In the genomic region with DNA sequence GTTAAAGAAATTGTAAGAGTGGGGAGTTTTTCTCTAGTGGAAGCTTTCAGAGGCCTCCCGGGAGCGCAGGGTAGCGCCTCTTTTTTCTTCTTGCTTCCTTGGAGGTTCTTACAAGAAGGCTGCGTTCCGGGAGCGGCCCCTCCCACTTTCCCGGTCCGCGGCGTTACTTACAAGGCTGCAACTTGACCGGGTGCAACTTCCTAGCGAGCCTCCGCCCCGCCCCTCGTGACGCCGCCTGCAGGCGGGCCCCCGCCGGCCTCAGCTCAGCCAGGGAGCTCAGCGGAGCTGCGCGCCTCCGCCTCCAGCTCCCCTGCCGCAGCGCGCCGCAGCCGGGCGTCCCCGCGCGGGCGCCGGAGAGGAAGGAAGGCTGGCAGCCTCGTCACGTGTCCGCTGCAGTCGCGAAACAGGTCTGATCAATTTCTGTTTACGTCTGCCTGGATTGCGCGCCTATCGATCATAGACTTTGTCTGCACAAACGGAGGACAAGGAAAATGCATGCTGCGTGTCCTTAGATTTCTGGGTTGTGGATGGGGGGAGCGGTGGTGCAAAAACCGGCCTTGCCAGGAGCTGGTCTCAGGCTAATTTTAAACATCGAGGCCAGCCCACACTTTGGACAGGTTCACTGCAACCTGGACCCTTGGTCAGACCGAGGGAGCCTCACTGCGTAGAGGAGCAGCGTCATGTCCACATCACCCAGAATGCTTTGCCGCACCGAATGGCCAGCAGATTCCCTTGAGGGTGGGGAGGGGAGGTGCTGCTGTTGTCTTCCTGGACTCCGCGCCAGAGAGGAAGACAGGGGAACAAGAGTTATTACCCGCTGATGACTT, we compare ENCODE assay signal across 8 cellular contexts. TPM values are rescaled to one million over a fixed set of nuclear protein-coding genes. Genes with fewer than 3 reads are reported as not detected.
A peak's percentile ranks its signal among the peaks of the same experiment; 100 is the strongest.
DNase-seq lines count a peak whose midpoint lies in the region; ATAC-seq and TF ChIP-seq lines count a peak whose summit lies in the region.

A gene with protein sequence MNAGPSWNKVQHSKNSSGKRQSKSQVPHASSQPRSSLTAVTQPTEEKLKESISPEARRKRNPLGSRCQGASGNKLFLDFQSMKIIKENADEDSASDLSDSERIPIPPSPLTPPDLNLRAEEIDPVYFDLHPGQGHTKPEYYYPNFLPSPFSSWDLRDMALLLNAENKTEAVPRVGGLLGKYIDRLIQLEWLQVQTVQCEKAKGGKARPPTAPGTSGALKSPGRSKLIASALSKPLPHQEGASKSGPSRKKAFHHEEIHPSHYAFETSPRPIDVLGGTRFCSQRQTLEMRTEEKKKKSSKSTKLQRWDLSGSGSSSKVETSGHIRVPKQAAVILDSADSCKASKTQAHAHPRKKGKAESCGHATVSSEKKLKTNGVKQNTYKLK (plus strand): TSS at position 261 of the 827 bp plus-strand sequence. CDS start 3,555 bp downstream, outside the sequence.
A gene with protein sequence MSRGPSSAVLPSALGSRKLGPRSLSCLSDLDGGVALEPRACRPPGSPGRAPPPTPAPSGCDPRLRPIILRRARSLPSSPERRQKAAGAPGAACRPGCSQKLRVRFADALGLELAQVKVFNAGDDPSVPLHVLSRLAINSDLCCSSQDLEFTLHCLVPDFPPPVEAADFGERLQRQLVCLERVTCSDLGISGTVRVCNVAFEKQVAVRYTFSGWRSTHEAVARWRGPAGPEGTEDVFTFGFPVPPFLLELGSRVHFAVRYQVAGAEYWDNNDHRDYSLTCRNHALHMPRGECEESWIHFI (minus strand): TSS at position 177 of the 827 bp plus-strand sequence. CDS start 374 bp downstream, outside the sequence.

- peaks cover 9% of the 10 kb centered on the region for H3K79me2 ChIP-seq in OCI-LY3 (ENCODE audit: low read length)

- peak; percentile 89 for ATAC-seq in GM21515 (IDR thresholded peaks at IDR 0.05; ENCODE audit: unreplicated experiment)

- TF ChIP-seq CTCF in OCI-LY3 (IDR thresholded peaks at IDR 0.05; ENCODE audit: low read depth, low read length), result peak; percentile 24
- TF ChIP-seq CTCF in epithelial cell of esophagus (IDR thresholded peaks at IDR 0.05; ENCODE audit: insufficient read depth, low read depth, low read length, missing control alignments), result no peak

- H3K36me3 ChIP-seq in HUES64 (ENCODE audit: insufficient read depth, low read length), result peaks cover 33% of the 10 kb centered on the region
- H3K36me3 ChIP-seq in OCI-LY3 (replicated peaks; ENCODE audit: low read depth, low read length), result peaks cover 17% of the 10 kb centered on the region

- WGBS in HUES64, result under 1% methylated on average over 57 of the region's 57 CpGs

- H3K27ac ChIP-seq in HUES64 (ENCODE audit: low read depth, low read length) (peak within 1 kb of the TSS; percentile 83), OCI-LY3 (ENCODE audit: low read length) (peak within 1 kb of the TSS; percentile 78)

- H2AFZ ChIP-seq in OCI-LY3 (ENCODE audit: low read depth, low read length), result peak within 1 kb of the TSS; percentile 99

- H3K9me3 ChIP-seq in HUES64 (ENCODE audit: insufficient read depth, low read depth, low read length) (peaks cover 6% of the 10 kb centered on the region; the same call in 1 of the 2 replicates), OCI-LY3 (ENCODE audit: insufficient read depth, low read length) (no peaks in the 10 kb centered on the region)

- peak within 1 kb of the TSS; percentile 79 for H3K4me3 ChIP-seq in HUES64 (ENCODE audit: low read length)
- H3K4me3 ChIP-seq in OCI-LY3 (ENCODE audit: low read length), result peak within 1 kb of the TSS; percentile 86
- H3K4me3 ChIP-seq in epithelial cell of esophagus (ENCODE audit: low read length), result peak within 1 kb of the TSS; percentile 76

- H4K20me1 ChIP-seq in OCI-LY3 (ENCODE audit: insufficient read depth, low read length), result no peaks in the 10 kb centered on the region

- H3K9ac ChIP-seq in HUES64 (ENCODE audit: low read depth, low read length) (peak within 1 kb of the TSS; percentile 86), OCI-LY3 (ENCODE audit: low read length) (peak within 1 kb of the TSS; percentile 92)

- H3K4me1 ChIP-seq in HUES64 (ENCODE audit: insufficient read depth, low read length) (peaks cover 14% of the 10 kb centered on the region), OCI-LY3 (ENCODE audit: low read length) (peaks cover 8% of the 10 kb centered on the region)

- H3K4me2 ChIP-seq in OCI-LY3 (ENCODE audit: low read length), result peak within 1 kb of the TSS; percentile 90

- H3K27me3 ChIP-seq in HUES64 (ENCODE audit: insufficient read depth, low read length), result peaks cover 43% of the 10 kb centered on the region
- H3K27me3 ChIP-seq in OCI-LY3 (ENCODE audit: low read depth, low read length), result no peaks in the 10 kb centered on the region

- DNase-seq in DMS 273 (lab: John Stamatoyannopoulos, UW; ENCODE audit: unreplicated experiment) (peak; percentile 96), activated T-cell treated with anti-CD3 and anti-CD28 coated beads for 4 hours (peak; percentile 79), epithelial cell of esophagus (ENCODE audit: low read depth) (peak; percentile 99), mucosa of gallbladder (ENCODE audit: low spot score) (peak; percentile 98)
- DNase-seq in stimulated activated CD8-positive, alpha-beta memory T cell treated with anti-CD3 and anti-CD28 coated beads, Interleukin-4, amount 100 ng/mL, for 24 hours (ENCODE audit: low read depth), result peak; percentile 89

RNA-seq across cellular contexts. Expression of the first gene that starts in this region (rescaled TPM):
- 14.5 TPM for polyA plus RNA-seq in HUES64 (2013, experiment 1 of 2)
- polyA plus RNA-seq in HUES64 (2013, experiment 2 of 2), result 17.6 TPM
- 12.8 TPM for total RNA-seq in mucosa of gallbladder

RNA-seq across cellular contexts. Expression of the second gene that starts in this region (rescaled TPM):
- 1.4 TPM for polyA plus RNA-seq in HUES64 (2013, experiment 1 of 2)
- 2.2 TPM for polyA plus RNA-seq in HUES64 (2013, experiment 2 of 2)
- total RNA-seq in mucosa of gallbladder, result 16.9 TPM

Comparison
In these comparisons a context has a peak if more than half of its experiments do, and no peak if none do; other contexts are left out.
1. Peak in every context shown above with its lines: DNase-seq, ATAC-seq, H3K4me3 ChIP-seq and H3K27ac ChIP-seq.